19 cellular contexts compared by ENCODE assay signal in genomic region chr11:116466231-116466630, GRCh38.
A peak's percentile ranks its signal among the peaks of the same experiment; 100 is the strongest.
DNase-seq lines count a peak whose midpoint lies in the region; FAIRE-seq and TF ChIP-seq lines count a peak whose summit lies in the region.
"Had no signal": no experiment of that assay in that cellular context is flagged by ENCODE, and none has a peak within 500 bp of the region (broad histone marks: within the 10 kb centered on the region; RNA-seq: fewer than 3 reads in every experiment).

No MANE protein-coding gene starts in this region.

- DNase-seq in Ammon's horn (ENCODE audit: low spot score) (peak; percentile 41), WERI-Rb-1 (peak; percentile 42), sigmoid colon (no peak), NCI-H2196 treated with DMSO at 0.1 percent for 48 hours (lab: John Stamatoyannopoulos, UW; ENCODE audit: unreplicated experiment) (no peak), D721Med (ENCODE audit: insufficient read length, low spot score) (no peak), GM10266 (ENCODE audit: extremely low spot score) (no peak)
- DNase-seq: AML-193; CD4-positive, alpha-beta memory T cell; DMS79 treated with DMSO at 0.1 percent for 48 hours; H9; IMR-90 had no signal

- 89 to 97% methylated on average over 4 of the region's 4 CpGs for WGBS in sigmoid colon, 2 donors

- H3K27me3 ChIP-seq in WERI-Rb-1 (ENCODE audit: insufficient read depth, low read depth, severe bottlenecking) (no peaks in the 10 kb centered on the region), muscle layer of colon (ENCODE audit: control insufficient read depth in 1 of 2, insufficient read depth in 2 of 2, low read length in 2 of 2) (no peaks in the 10 kb centered on the region), sigmoid colon (no peaks in the 10 kb centered on the region)
- H3K27me3 ChIP-seq: BLaER1 had no signal

- TF ChIP-seq CTCF in WERI-Rb-1 (IDR thresholded peaks at IDR 0.05; ENCODE audit: low read depth, low read length) (no peak), sigmoid colon (IDR thresholded peaks at IDR 0.05) (no peak), D721Med (IDR thresholded peaks at IDR 0.05; ENCODE audit: insufficient read depth, missing control alignments) (no peak), GM10266 (IDR thresholded peaks at IDR 0.05; ENCODE audit: control insufficient read depth, insufficient read depth, low read depth, missing control alignments) (no peak)

- H3K9me3 ChIP-seq in WERI-Rb-1 (ENCODE audit: severe bottlenecking) (no peaks in the 10 kb centered on the region), muscle layer of colon (ENCODE audit: low read length) (no peaks in the 10 kb centered on the region), sigmoid colon (no peaks in the 10 kb centered on the region)
- H3K9me3 ChIP-seq: A549, BLaER1 had no signal

- H3K36me3 ChIP-seq in WERI-Rb-1: no peaks in the 10 kb centered on the region
- no peaks in the 10 kb centered on the region for H3K36me3 ChIP-seq in muscle layer of colon (ENCODE audit: insufficient read depth, low read length)
- no peaks in the 10 kb centered on the region for H3K36me3 ChIP-seq in sigmoid colon
- H3K36me3 ChIP-seq: BLaER1 had no signal

- TF ChIP-seq POLR2A in sigmoid colon (IDR thresholded peaks at IDR 0.05): no peak

- H3K4me3 ChIP-seq in WERI-Rb-1 (ENCODE audit: low read depth, low read length) (no peak overlapping the region), muscle layer of colon (ENCODE audit: low read depth in 1 of 2, low read length in 2 of 2) (no peak overlapping the region), sigmoid colon (no peak overlapping the region)
- H3K4me3 ChIP-seq: A549, BLaER1 had no signal

- no peak overlapping the region for H3K9ac ChIP-seq in muscle layer of colon (ENCODE audit: low read length)
- H3K9ac ChIP-seq: BLaER1 had no signal

- H3K27ac ChIP-seq in WERI-Rb-1 (peak overlapping the region; percentile 93), muscle layer of colon (ENCODE audit: low read depth, low read length) (peak overlapping the region; percentile 27), sigmoid colon (peak overlapping the region in 3 of 4 donors; percentile 18 to 61 (median 58))
- H3K27ac ChIP-seq: 22Rv1, A549, BLaER1 had no signal

- FAIRE-seq in D721Med (lab: Jason Lieb, UNC): no peak
- FAIRE-seq: A549, GM12892, GM18507, H1, HTR-8/SVneo had no signal

- no peak for TF ChIP-seq EP300 in sigmoid colon (IDR thresholded peaks at IDR 0.05)

- intact Hi-C loops in sigmoid colon (cut with DNase I): no loop called here

- H3K4me1 ChIP-seq in muscle layer of colon (ENCODE audit: insufficient read depth, low read length): peaks cover 73% of the 10 kb centered on the region
- H3K4me1 ChIP-seq in sigmoid colon: peaks cover 0 to 83% (median 36%) of the 10 kb centered on the region in 4 donors
- H3K4me1 ChIP-seq: A549, BLaER1 had no signal

Comparison
In these comparisons a context has a peak if more than half of its experiments do, and no peak if none do; other contexts are left out.
1. DNase-seq: peak in Ammon's horn (single experiment) and WERI-Rb-1 (single experiment); none in sigmoid colon (single experiment), NCI-H2196 treated with DMSO at 0.1 percent for 48 hours (single experiment), D721Med (single experiment) and GM10266 (single experiment).
2. H3K27ac ChIP-seq: peak in every context shown above with its lines; median percentile 93 in WERI-Rb-1; 58 in sigmoid colon; 27 in muscle layer of colon.